7 cellular contexts compared by ENCODE assay signal in the genomic region with DNA sequence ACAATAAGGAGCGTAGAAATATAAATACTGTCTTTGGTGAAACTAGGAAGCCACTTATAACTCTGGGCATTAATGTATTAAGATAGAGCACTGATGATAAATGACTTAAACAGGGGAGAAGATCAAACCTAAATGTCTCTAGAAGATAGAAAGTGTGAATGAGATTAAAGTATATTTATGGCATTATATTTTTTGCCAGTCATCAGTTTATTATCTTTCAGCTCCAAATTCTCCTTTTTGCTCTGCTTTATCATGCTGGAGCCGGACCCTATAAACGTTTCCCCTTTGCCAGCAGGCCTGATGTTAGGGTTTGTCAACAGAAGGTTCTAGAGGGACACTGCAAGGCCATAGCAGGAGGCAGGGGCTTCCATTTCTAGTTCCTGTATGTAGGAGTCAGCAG.
"Had no signal": no experiment of that assay in that cellular context is flagged by ENCODE, and none has a peak within 500 bp of the region (broad histone marks: within the 10 kb centered on the region; RNA-seq: fewer than 3 reads in every experiment).

No MANE protein-coding gene starts in this region.

- DNase-seq: H9, HCEC 1CT, KG1 had no signal

- FAIRE-seq: H1, H54, HTR-8/SVneo had no signal

- H3K4me2 ChIP-seq: GM23338 had no signal

- H3K4me3 ChIP-seq: GM23338 had no signal

- H2AFZ ChIP-seq: GM23338 had no signal

- ATAC-seq: GM23338 had no signal
